ENCODE assay signal across 19 cellular contexts in the genomic region with DNA sequence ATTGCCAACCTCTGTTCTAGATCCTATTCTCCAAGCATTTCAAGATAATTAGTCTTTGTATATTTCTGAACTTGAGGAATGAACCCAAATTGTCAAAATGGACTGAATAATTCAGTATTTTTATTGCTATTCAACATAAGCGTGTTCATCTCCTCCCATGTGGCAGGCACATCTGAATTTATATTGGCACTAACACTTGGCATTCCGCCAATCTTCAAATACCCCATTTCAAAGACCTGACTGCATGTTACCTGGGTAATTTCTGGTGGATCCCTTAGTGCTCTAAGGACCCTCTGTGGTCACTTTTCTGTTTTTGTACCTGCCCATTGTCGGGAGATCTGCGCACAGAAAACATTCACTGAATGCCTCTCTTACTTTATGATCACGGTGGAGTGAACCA.
"Had no signal": no experiment of that assay in that cellular context is flagged by ENCODE, and none has a peak within 500 bp of the region (broad histone marks: within the 10 kb centered on the region; RNA-seq: fewer than 3 reads in every experiment).

No MANE protein-coding gene starts in this region.

- DNase-seq: activated CD4-positive, alpha-beta T cell treated with anti-CD3 and anti-CD28 coated beads, Interleukin-2, amount 10 ng/mL, durations not matched to agents 24 days and 14 days; activated CD4-positive, CD25-positive, alpha-beta regulatory T cell; activated CD8-positive, alpha-beta memory T cell treated with anti-CD3 and anti-CD28 coated beads, Interleukin-2, amount 50 U/mL, for 4 hours; activated CD8-positive, alpha-beta T cell treated with anti-CD3 and anti-CD28 coated beads, Interleukin-2, amount 10 ng/mL, durations not matched to agents 7 days and 5 days; activated naive CD8-positive, alpha-beta T cell treated with anti-CD3 and anti-CD28 coated beads, Interleukin-2, amount 10 ng/mL, durations not matched to agents 7 days and 5 days; brain microvascular endothelial cell; effector CD4-positive, alpha-beta T cell; islet precursor cell; naive thymus-derived CD8-positive, alpha-beta T cell; pancreas; spleen had no signal

- H3K4me3 ChIP-seq: coronary artery, esophagus muscularis mucosa, mucosa of descending colon, pancreas had no signal

- H3K4me1 Mint-ChIP-seq: activated CD4-positive, alpha-beta T cell treated with anti-CD3 and anti-CD28 coated beads, Interleukin-2, amount 10 ng/mL, durations not matched to agents 24 days and 14 days; central memory CD8-positive, alpha-beta T cell; stimulated activated effector memory CD8-positive, alpha-beta T cell treated with anti-CD3 and anti-CD28 coated beads, Interleukin-12 subunit alpha, Interleukin-12 subunit beta, amount 100 ng/mL, for 72 hours had no signal

- H3K9me3 Mint-ChIP-seq: activated CD4-positive, alpha-beta T cell treated with anti-CD3 and anti-CD28 coated beads, Interleukin-2, amount 10 ng/mL, durations not matched to agents 24 days and 14 days; activated naive CD8-positive, alpha-beta T cell treated with anti-CD3 and anti-CD28 coated beads, Interleukin-2, amount 10 ng/mL, durations not matched to agents 7 days and 5 days; central memory CD8-positive, alpha-beta T cell; naive thymus-derived CD8-positive, alpha-beta T cell; stimulated activated effector memory CD8-positive, alpha-beta T cell treated with anti-CD3 and anti-CD28 coated beads, Interleukin-12 subunit alpha, Interleukin-12 subunit beta, amount 100 ng/mL, for 72 hours had no signal

- FAIRE-seq: pancreas, TTC549 had no signal

- H3K27ac ChIP-seq: brain microvascular endothelial cell, coronary artery, esophagus muscularis mucosa, pancreas had no signal

- H3K36me3 ChIP-seq: brain microvascular endothelial cell had no signal

- H3K27ac Mint-ChIP-seq: activated CD4-positive, alpha-beta T cell treated with anti-CD3 and anti-CD28 coated beads, Interleukin-2, amount 10 ng/mL, durations not matched to agents 24 days and 14 days; activated CD8-positive, alpha-beta T cell treated with anti-CD3 and anti-CD28 coated beads, Interleukin-2, amount 10 ng/mL, durations not matched to agents 7 days and 5 days; activated naive CD8-positive, alpha-beta T cell treated with anti-CD3 and anti-CD28 coated beads, Interleukin-2, amount 10 ng/mL, durations not matched to agents 7 days and 5 days; naive thymus-derived CD8-positive, alpha-beta T cell; stimulated activated effector memory CD8-positive, alpha-beta T cell treated with anti-CD3 and anti-CD28 coated beads, Interleukin-12 subunit alpha, Interleukin-12 subunit beta, amount 100 ng/mL, for 72 hours had no signal

- H3K4me1 ChIP-seq: esophagus muscularis mucosa had no signal

- H3K27me3 ChIP-seq: brain microvascular endothelial cell, esophagus muscularis mucosa, pancreas, spleen had no signal

- H3K9me3 ChIP-seq: esophagus muscularis mucosa, mucosa of descending colon, pancreas, spleen had no signal

- ATAC-seq: activated CD8-positive, alpha-beta T cell treated with anti-CD3 and anti-CD28 coated beads, Interleukin-2, amount 10 ng/mL, durations not matched to agents 7 days and 5 days; left lobe of liver; naive thymus-derived CD8-positive, alpha-beta T cell; sciatic nerve; stimulated activated effector memory CD8-positive, alpha-beta T cell treated with anti-CD3 and anti-CD28 coated beads, Interleukin-12 subunit alpha, Interleukin-12 subunit beta, amount 100 ng/mL, for 72 hours had no signal

- H3K4me3 Mint-ChIP-seq: activated CD4-positive, alpha-beta T cell treated with anti-CD3 and anti-CD28 coated beads, Interleukin-2, amount 10 ng/mL, durations not matched to agents 24 days and 14 days; activated CD8-positive, alpha-beta T cell treated with anti-CD3 and anti-CD28 coated beads, Interleukin-2, amount 10 ng/mL, durations not matched to agents 7 days and 5 days; activated naive CD8-positive, alpha-beta T cell treated with anti-CD3 and anti-CD28 coated beads, Interleukin-2, amount 10 ng/mL, durations not matched to agents 7 days and 5 days; central memory CD8-positive, alpha-beta T cell; naive thymus-derived CD8-positive, alpha-beta T cell; stimulated activated effector memory CD8-positive, alpha-beta T cell treated with anti-CD3 and anti-CD28 coated beads, Interleukin-12 subunit alpha, Interleukin-12 subunit beta, amount 100 ng/mL, for 72 hours had no signal
